In the genomic region with DNA sequence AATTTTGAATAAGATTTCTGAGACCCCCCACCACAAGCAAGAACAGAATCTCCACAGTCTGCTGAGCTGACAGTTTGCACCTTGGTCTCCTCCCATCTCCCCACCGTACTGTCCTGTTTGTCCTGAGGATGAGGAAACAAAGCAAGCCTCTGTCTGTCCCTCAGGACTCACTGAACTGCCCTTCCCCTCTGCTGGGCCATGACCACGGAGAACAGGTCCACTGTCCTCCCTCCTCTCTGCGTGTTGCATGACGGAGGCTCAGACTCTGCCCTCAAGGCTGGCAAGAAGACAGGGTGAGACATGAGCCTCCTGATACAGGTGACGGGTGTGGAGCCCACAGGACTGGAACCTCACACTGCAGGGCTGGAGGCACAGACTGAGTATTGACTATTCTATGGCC, we compare ENCODE assay signal across 8 cellular contexts. TPM values are rescaled to one million over a fixed set of nuclear protein-coding genes. Genes with fewer than 3 reads are reported as not detected.
DNase-seq lines count a peak whose midpoint lies in the region; ATAC-seq, FAIRE-seq and TF ChIP-seq lines count a peak whose summit lies in the region.
"Not testable (repeated sequence)": the region's sequence is repeated elsewhere in the genome, so short reads cannot be mapped to it uniquely, and the experiment has no call there.
"Had no signal": no experiment of that assay in that cellular context is flagged by ENCODE, and none has a peak within 500 bp of the region (broad histone marks: within the 10 kb centered on the region; RNA-seq: fewer than 3 reads in every experiment).

No MANE protein-coding gene starts in this region.

- H3K14ac ChIP-seq in IMR-90 (replicated peaks; ENCODE audit: low read depth, low read length); mesenchymal stem cell (ENCODE audit: low read length in 2 of 2): not testable (repeated sequence)

- TF ChIP-seq RAD21 in IMR-90 (IDR thresholded peaks at IDR 0.05; ENCODE audit: low read length); HepG2 (CRISPR knock-in tag; IDR thresholded peaks at IDR 0.05): not testable (repeated sequence)

- WGBS in IMR-90 (ENCODE audit: extremely low coverage in 2 of 2, insufficient read length in 1 of 2), 2 experiments = no CpG with 5 or more reads among the region's 5 CpGs
- WGBS in HepG2 (ENCODE audit: low lambda C conversion rate) = 0% methylated on average over 4 of the region's 5 CpGs
- 91% methylated on average over 4 of the region's 5 CpGs for WGBS in mesenchymal stem cell

- TF ChIP-seq POLR2A in IMR-90 (IDR thresholded peaks at IDR 0.05; ENCODE audit: low read depth, low read length); HepG2 (IDR thresholded peaks at IDR 0.05; ENCODE audit: insufficient read depth in 1 of 2, low read depth in 2 of 2, low read length in 2 of 2): not testable (repeated sequence)

- peaks cover 0 to 20% (median 5%) of the 10 kb centered on the region in 7 donors for H3K9me3 Mint-ChIP-seq in CD14-positive monocyte
- not testable (repeated sequence) for H3K9me3 Mint-ChIP-seq in activated T-helper 17 cell treated with anti-CD3 and anti-CD28 coated beads, Interleukin-2, amount 50 U/mL, for 72 hours; dendritic cell treated with granulocyte-macrophage colony-stimulating factor and Interleukin-4, amounts not matched to agents 40 ng/mL and 50 ng/mL, for 4 days

- H3K27ac ChIP-seq in IMR-90 (ENCODE audit: insufficient read depth, low read length); HepG2 (ENCODE audit: extremely low read length, insufficient read depth, low read length); mesenchymal stem cell (ENCODE audit: low read length, poor library complexity, severe bottlenecking): not testable (repeated sequence)

- not testable (repeated sequence) for BruUV-seq in IMR-90 (replicated peaks; lab: Mats Ljungman, UMichigan); HepG2 (replicated peaks; lab: Mats Ljungman, UMichigan)

- peaks cover 11% of the 10 kb centered on the region for H3K4me1 Mint-ChIP-seq in CD14-positive monocyte
- H3K4me1 Mint-ChIP-seq in activated T-helper 17 cell treated with anti-CD3 and anti-CD28 coated beads, Interleukin-2, amount 50 U/mL, for 72 hours; dendritic cell treated with granulocyte-macrophage colony-stimulating factor and Interleukin-4, amounts not matched to agents 40 ng/mL and 50 ng/mL, for 4 days (ENCODE audit: low read depth): not testable (repeated sequence)

- not testable (repeated sequence) for H3K4me2 ChIP-seq in IMR-90 (ENCODE audit: low read depth, low read length); mesenchymal stem cell (ENCODE audit: low read length, poor library complexity, severe bottlenecking)
- peak overlapping the region; percentile 55 for H3K4me2 ChIP-seq in HepG2 (ENCODE audit: low read depth, low read length)

- not testable (repeated sequence) for H2BK12ac ChIP-seq in mesenchymal stem cell (ENCODE audit: low read length in 2 of 2)

- H2BK5ac ChIP-seq in IMR-90 (ENCODE audit: low read depth, low read length, poor library complexity, severe bottlenecking); mesenchymal stem cell (ENCODE audit: low read depth, low read length, poor library complexity, severe bottlenecking): not testable (repeated sequence)

- not testable (repeated sequence) for H3K4me3 ChIP-seq in IMR-90 (ENCODE audit: insufficient read depth, low read depth, low read length); mesenchymal stem cell (ENCODE audit: insufficient read depth in 1 of 2, low read depth in 1 of 2, low read length in 2 of 2)
- peak overlapping the region in 1 of 3 experiments; percentile 13; a peak in 1 of 6 replicates for H3K4me3 ChIP-seq in HepG2 (replicated peaks in 1 of 3; ENCODE audit: insufficient read depth in 1 of 3, low read depth in 2 of 3, low read length in 3 of 3)

- H3K27ac Mint-ChIP-seq in CD14-positive monocyte = peak overlapping the region in 6 of 7 donors; percentile 38 to 75 (median 63)
- peak overlapping the region; percentile 26 for H3K27ac Mint-ChIP-seq in activated T-helper 17 cell treated with anti-CD3 and anti-CD28 coated beads, Interleukin-2, amount 50 U/mL, for 72 hours
- peak overlapping the region; percentile 22 for H3K27ac Mint-ChIP-seq in dendritic cell treated with granulocyte-macrophage colony-stimulating factor and Interleukin-4, amounts not matched to agents 40 ng/mL and 50 ng/mL, for 4 days

- not testable (repeated sequence) for H4K91ac ChIP-seq in IMR-90 (ENCODE audit: insufficient read depth, low read depth, low read length); mesenchymal stem cell (ENCODE audit: low read length)

- H3K4me3 Mint-ChIP-seq in CD14-positive monocyte; activated T-helper 17 cell treated with anti-CD3 and anti-CD28 coated beads, Interleukin-2, amount 50 U/mL, for 72 hours; dendritic cell treated with granulocyte-macrophage colony-stimulating factor and Interleukin-4, amounts not matched to agents 40 ng/mL and 50 ng/mL, for 4 days: not testable (repeated sequence)

- H4K5ac ChIP-seq in IMR-90 (ENCODE audit: low read depth, low read length) = not testable (repeated sequence)

- H3K4ac ChIP-seq in IMR-90 (ENCODE audit: low read depth, low read length); mesenchymal stem cell (ENCODE audit: low read depth in 1 of 2, low read length in 2 of 2): not testable (repeated sequence)

- H2BK15ac ChIP-seq in IMR-90 (ENCODE audit: low read depth, low read length); mesenchymal stem cell (ENCODE audit: low read depth, poor library complexity, severe bottlenecking): not testable (repeated sequence)

- not testable (repeated sequence) for TF ChIP-seq CTCF in CD14-positive monocyte (IDR thresholded peaks at IDR 0.05); IMR-90 (conservative IDR thresholded peaks at IDR 0.05; ENCODE audit: low read depth, low read length); HepG2 (CRISPR knock-in tag; IDR thresholded peaks at IDR 0.05)

- H3K18ac ChIP-seq in IMR-90 (ENCODE audit: low read depth, low read length); mesenchymal stem cell (ENCODE audit: low read depth in 1 of 2, low read length in 2 of 2): not testable (repeated sequence)

- in situ Hi-C loops in IMR-90 (cut with MboI; ENCODE audit: low sequenced_read_pairs); HepG2 (cut with HindIII; ENCODE audit: extremely low pct_ligation_motif_present, low pct_unique_long_range_greater_than_20kb): not testable (repeated sequence)

- H3K4me1 ChIP-seq in IMR-90 (ENCODE audit: control insufficient read depth, insufficient read depth, low read length); mesenchymal stem cell (ENCODE audit: control insufficient read depth, insufficient read depth, low read depth, low read length): not testable (repeated sequence)
- H3K4me1 ChIP-seq in HepG2 (ENCODE audit: insufficient read depth, low read length) = peaks cover 14% of the 10 kb centered on the region

- not testable (repeated sequence) for H3K23ac ChIP-seq in IMR-90 (ENCODE audit: low read depth, low read length); mesenchymal stem cell (ENCODE audit: low read length in 2 of 2)

- H3K56ac ChIP-seq in IMR-90 (ENCODE audit: extremely low read depth, insufficient read depth, low read length) = not testable (repeated sequence)

- H3K36me3 ChIP-seq in IMR-90 (ENCODE audit: control insufficient read depth, insufficient read depth, low read length); HepG2 (replicated peaks in 1 of 2; ENCODE audit: control insufficient read depth in 1 of 2, insufficient read depth in 2 of 2, low read length in 2 of 2); mesenchymal stem cell (ENCODE audit: control insufficient read depth in 1 of 2, insufficient read depth in 2 of 2, low read depth in 1 of 2, low read length in 2 of 2): not testable (repeated sequence)

- not testable (repeated sequence) for FAIRE-seq in HepG2 (lab: Jason Lieb, UNC)

- H3K79me2 ChIP-seq in HepG2 (ENCODE audit: insufficient read depth, low read length) = not testable (repeated sequence)

- not testable (repeated sequence) for ATAC-seq in IMR-90 (ENCODE audit: low read depth); activated T-helper 17 cell treated with anti-CD3 and anti-CD28 coated beads, Interleukin-2, amount 50 U/mL, for 72 hours (replicated peaks)
- peak; percentile 85 for ATAC-seq in HepG2

- H2AK9ac ChIP-seq in IMR-90 (replicated peaks; ENCODE audit: low read depth, low read length, poor library complexity) = not testable (repeated sequence)

- H2BK120ac ChIP-seq in IMR-90 (ENCODE audit: low read depth, low read length) = 0 out of 2 replicates have a peak overlapping the region, but pooled peaks have one; percentile 64
- not testable (repeated sequence) for H2BK120ac ChIP-seq in mesenchymal stem cell (ENCODE audit: low read depth, low read length)

- H2AFZ ChIP-seq in IMR-90 (replicated peaks; ENCODE audit: low read length, poor library complexity); HepG2 (ENCODE audit: low read length); mesenchymal stem cell (ENCODE audit: low read depth, low read length): not testable (repeated sequence)

- H3K9me3 ChIP-seq in IMR-90 (ENCODE audit: control insufficient read depth, insufficient read depth, low read length); HepG2 (ENCODE audit: low read length); mesenchymal stem cell (ENCODE audit: control insufficient read depth, low read length): not testable (repeated sequence)

- CTCF ChIA-PET in IMR-90 (lab: Yijun Ruan, JAX); HepG2 (lab: Yijun Ruan, JAX; ENCODE audit: low intra/inter-chr PET ratio, low total read pairs): not testable (repeated sequence)

- H3K27me3 Mint-ChIP-seq in CD14-positive monocyte (ENCODE audit: low read depth in 3 of 3); activated T-helper 17 cell treated with anti-CD3 and anti-CD28 coated beads, Interleukin-2, amount 50 U/mL, for 72 hours; dendritic cell treated with granulocyte-macrophage colony-stimulating factor and Interleukin-4, amounts not matched to agents 40 ng/mL and 50 ng/mL, for 4 days: not testable (repeated sequence)

- dilution Hi-C loops in IMR-90 (cut with HindIII; ENCODE audit: low sequenced_read_pairs, unreplicated experiment) = not testable (repeated sequence)

- not testable (repeated sequence) for H3K9me1 ChIP-seq in IMR-90 (ENCODE audit: insufficient read depth, low read length)

- H3K36me3 Mint-ChIP-seq in CD14-positive monocyte; activated T-helper 17 cell treated with anti-CD3 and anti-CD28 coated beads, Interleukin-2, amount 50 U/mL, for 72 hours (ENCODE audit: low read depth); dendritic cell treated with granulocyte-macrophage colony-stimulating factor and Interleukin-4, amounts not matched to agents 40 ng/mL and 50 ng/mL, for 4 days (ENCODE audit: low read depth): not testable (repeated sequence)

- DNase-seq in CD14-positive monocyte (ENCODE audit: low spot score); IMR-90; mesenchymal stem cell: not testable (repeated sequence)
- peak; percentile 45 for DNase-seq in HepG2 (ENCODE audit: low spot score)

- H3K9ac ChIP-seq in IMR-90 (ENCODE audit: low read depth, low read length); HepG2 (ENCODE audit: insufficient read depth, low read depth, low read length); mesenchymal stem cell (ENCODE audit: low read length): not testable (repeated sequence)

- H4K20me1 ChIP-seq in IMR-90 (ENCODE audit: insufficient read depth, low read length); HepG2 (ENCODE audit: insufficient read depth, low read length): not testable (repeated sequence)

- not testable (repeated sequence) for H3K27me3 ChIP-seq in IMR-90 (ENCODE audit: control insufficient read depth, insufficient read depth, low read length); HepG2 (ENCODE audit: control insufficient read depth in 1 of 2, insufficient read depth in 2 of 2, low read length in 2 of 2); mesenchymal stem cell (ENCODE audit: control insufficient read depth in 1 of 2, insufficient read depth in 1 of 2, low read length in 2 of 2)

- H4K8ac ChIP-seq in IMR-90 (ENCODE audit: low read depth in 2 of 2, low read length in 2 of 2) = not testable (repeated sequence)
- peak overlapping the region; percentile 4 for H4K8ac ChIP-seq in mesenchymal stem cell (ENCODE audit: low read length)

- peak overlapping the region; percentile 43; the same call in 1 of the 2 replicates for H2AK5ac ChIP-seq in IMR-90 (ENCODE audit: low read depth, low read length)
- not testable (repeated sequence) for H2AK5ac ChIP-seq in mesenchymal stem cell (ENCODE audit: low read length, severe bottlenecking)

- intact Hi-C loops in CD14-positive monocyte (cut with micrococcal nuclease); IMR-90 (cut with micrococcal nuclease); dendritic cell treated with granulocyte-macrophage colony-stimulating factor and Interleukin-4, amounts not matched to agents 40 ng/mL and 50 ng/mL, for 4 days (cut with micrococcal nuclease); HepG2 (cut with micrococcal nuclease; ENCODE audit: unreplicated experiment): not testable (repeated sequence)

- TF ChIP-seq EP300 in HepG2 (IDR thresholded peaks at IDR 0.05; ENCODE audit: low read depth in 2 of 2, low read length in 2 of 2); HepG2 (CRISPR knock-in tag; IDR thresholded peaks at IDR 0.05; ENCODE audit: borderline replicate concordance): not testable (repeated sequence)

- H3K79me1 ChIP-seq in IMR-90 (ENCODE audit: low read depth in 1 of 2, low read length in 2 of 2); mesenchymal stem cell (replicated peaks; ENCODE audit: low read length, poor library complexity, severe bottlenecking): not testable (repeated sequence)

- H2BK20ac ChIP-seq in IMR-90 (ENCODE audit: low read depth, low read length) = 0 out of 2 replicates have a peak overlapping the region, but pooled peaks have one; percentile 16

- POLR2A ChIA-PET in IMR-90 (lab: Charles Lee; ENCODE audit: unreplicated experiment); HepG2 (lab: Yijun Ruan, JAX): not testable (repeated sequence)

RNA-seq across cellular contexts. Expression of a gene that starts 22.5 kb away (rescaled TPM):
- 10 to 100 TPM in 1 of 2 donors, 1 to 10 TPM in 1; 4.3 to 26.0 TPM for polyA plus RNA-seq in CD14-positive monocyte
- total RNA-seq in IMR-90 (2012; rRNA removed) = 6.1 and 7.5 TPM in 2 replicates
- polyA plus RNA-seq in IMR-90 (2012; rRNA removed) = 7.6 and 10.6 TPM in 2 replicates
- 4.6 and 11.3 TPM in 2 replicates for polyA plus RNA-seq in IMR-90 (2012; cell fraction: cytosol; rRNA removed)
- 6.4 and 25.4 TPM in 2 replicates for polyA plus RNA-seq in IMR-90 (2012; cell fraction: nucleus; rRNA removed; ENCODE audit: low replicate concordance)
- 100 to 1,000 TPM in 1 of 2 donors, 10 to 100 TPM in 1; 57.0 to 163 TPM for total RNA-seq in activated T-helper 17 cell treated with anti-CD3 and anti-CD28 coated beads, Interleukin-2, amount 50 U/mL, for 72 hours
- 0.20 and 0.29 TPM in 2 replicates for total RNA-seq in HepG2 (2016; rRNA removed; fragmentation: Illumina TruSeq; extraction: Trizol)
- 0.26 TPM in 1 of 2 replicates, not detected in the other for total RNA-seq in HepG2 (2016; cell fraction: cytosol; rRNA removed; fragmentation: Illumina TruSeq; extraction: Trizol; ENCODE audit: low read depth)
- total RNA-seq in HepG2 (2016; cell fraction: insoluble cytoplasmic fraction; rRNA removed; fragmentation: Illumina TruSeq; extraction: Trizol) = 0.39 and 0.61 TPM in 2 replicates
- 0.49 and 0.65 TPM in 2 replicates for total RNA-seq in HepG2 (2016; cell fraction: membrane; rRNA removed; fragmentation: Illumina TruSeq; extraction: Trizol)
- 0.56 TPM in 1 of 2 replicates, not detected in the other for total RNA-seq in HepG2 (2016; cell fraction: nucleus; rRNA removed; fragmentation: Illumina TruSeq; extraction: Trizol)
- 8.4 and 9.5 TPM in 2 replicates for polyA plus RNA-seq in HepG2 (2011; rRNA removed)
- polyA plus RNA-seq in HepG2 (2011; cell fraction: cytosol; rRNA removed) = 5.6 and 6.7 TPM in 2 replicates
- polyA plus RNA-seq in HepG2 (2011; cell fraction: nucleus; rRNA removed) = 4.9 and 5.8 TPM in 2 replicates
- polyA plus RNA-seq in HepG2 (2012) = 4.0 and 15.8 TPM in 2 replicates
- 0.48 and 0.54 TPM in 2 replicates for polyA plus RNA-seq in HepG2 (2016; cell fraction: cytosol; fragmentation: Illumina TruSeq; extraction: Trizol; ENCODE audit: low read depth)
- polyA plus RNA-seq in HepG2 (2016; cell fraction: insoluble cytoplasmic fraction; fragmentation: Illumina TruSeq; extraction: Trizol; ENCODE audit: low read depth) = 0.43 and 0.45 TPM in 2 replicates
- polyA plus RNA-seq in HepG2 (2016; cell fraction: membrane; fragmentation: Illumina TruSeq; extraction: Trizol; ENCODE audit: low read depth) = 0.36 and 0.74 TPM in 2 replicates
- polyA plus RNA-seq in HepG2 (2016; cell fraction: nucleus; fragmentation: Illumina TruSeq; extraction: Trizol; ENCODE audit: insufficient read depth, low read depth) = 1.4 TPM in 1 of 2 replicates, not detected in the other
- 2.3 TPM in 1 of 2 replicates, not detected in the other for polyA minus RNA-seq in HepG2 (2011; rRNA and poly(A)+ RNA removed; ENCODE audit: low replicate concordance)
- 3.3 and 4.5 TPM in 2 replicates for polyA minus RNA-seq in HepG2 (2011; cell fraction: cytosol; rRNA and poly(A)+ RNA removed)
- polyA minus RNA-seq in HepG2 (2011; cell fraction: nucleus; rRNA and poly(A)+ RNA removed) = 3.0 and 3.4 TPM in 2 replicates
- 1.3 TPM for polyA plus RNA-seq in mesenchymal stem cell (2013, experiment 1 of 2)
- polyA plus RNA-seq in mesenchymal stem cell (2013, experiment 2 of 2) = 1.9 TPM
- total RNA-seq: A172, A673 had no signal
